12 cellular contexts compared by ENCODE assay signal in the genomic region with DNA sequence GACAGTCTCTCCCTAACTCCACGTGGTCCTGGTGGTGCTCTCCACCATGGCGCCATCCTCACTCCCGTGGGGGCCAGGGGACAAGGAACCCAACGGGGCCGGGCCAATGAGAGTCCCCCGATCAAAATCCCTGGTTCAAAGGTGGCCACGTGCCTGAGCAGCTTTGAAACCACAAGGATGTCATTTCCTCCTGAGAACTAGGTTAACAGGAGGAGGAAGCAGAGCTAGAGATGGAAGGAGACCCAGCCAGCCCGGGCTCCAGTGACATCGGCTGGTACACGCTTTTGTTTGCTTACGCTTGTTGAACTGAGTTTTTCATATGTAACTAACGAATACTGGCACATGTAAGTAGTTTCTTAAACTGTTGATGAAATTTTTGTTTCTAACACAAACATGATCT.
"Had no signal": no experiment of that assay in that cellular context is flagged by ENCODE, and none has a peak within 500 bp of the region (broad histone marks: within the 10 kb centered on the region; RNA-seq: fewer than 3 reads in every experiment).

No MANE protein-coding gene starts in this region.

- H3K4me1 ChIP-seq: foreskin keratinocyte, right atrium auricular region, stomach, upper lobe of left lung had no signal

- DNase-seq: activated CD4-positive, CD25-positive, alpha-beta regulatory T cell treated with anti-CD3 and anti-CD28 coated beads, Interleukin-2, amount 50 U/mL, for 72 hours; amygdala; foreskin keratinocyte; hypothalamus; stomach; T-helper 2 cell; upper lobe of left lung had no signal

- H3K27ac ChIP-seq: cardiac muscle cell, foreskin keratinocyte, stomach, thoracic aorta, upper lobe of left lung, VCaP had no signal

- H3K9me3 ChIP-seq: right atrium auricular region, stomach, thoracic aorta, upper lobe of left lung had no signal

- H3K27me3 ChIP-seq: cardiac muscle cell, foreskin keratinocyte, right atrium auricular region, stomach, upper lobe of left lung had no signal

- ATAC-seq: foreskin keratinocyte had no signal

- H3K4me3 ChIP-seq: cardiac muscle cell, right atrium auricular region, skin epidermis, stomach, thoracic aorta, upper lobe of left lung had no signal
